Comparison of ENCODE assay signal across 16 cellular contexts in genomic region chr3:105899528-105899927, GRCh38. TPM values are rescaled to one million over a fixed set of nuclear protein-coding genes. Genes with fewer than 3 reads are reported as not detected.
DNase-seq lines count a peak whose midpoint lies in the region; ATAC-seq and TF ChIP-seq lines count a peak whose summit lies in the region.
"Had no signal": no experiment of that assay in that cellular context is flagged by ENCODE, and none has a peak within 500 bp of the region (broad histone marks: within the 10 kb centered on the region; RNA-seq: fewer than 3 reads in every experiment).

No MANE protein-coding gene starts in this region.

- H3K36me3 Mint-ChIP-seq in activated T-helper 1 cell treated with anti-CD3 and anti-CD28 coated beads, Interleukin-12 subunit alpha, Interleukin-12 subunit beta, Interleukin-2, Interleukin-4 antibody, amounts not matched to agents 30 ng/mL and 10 ng/mL and 1 ng/mL, durations not matched to agents 14 hours and 24 hours and 36 hours (ENCODE audit: low read depth) = peaks cover 5% of the 10 kb centered on the region
- H3K36me3 Mint-ChIP-seq: activated naive CD8-positive, alpha-beta T cell treated with anti-CD3 and anti-CD28 coated beads for 36 hours had no signal

- H3K9me3 Mint-ChIP-seq in activated T-helper 1 cell treated with anti-CD3 and anti-CD28 coated beads, Interleukin-12 subunit alpha, Interleukin-12 subunit beta, Interleukin-2, Interleukin-4 antibody, amounts not matched to agents 30 ng/mL and 10 ng/mL and 1 ng/mL, durations not matched to agents 14 hours and 24 hours and 36 hours = peaks cover 19% of the 10 kb centered on the region

- H3K27ac ChIP-seq in A673 (ENCODE audit: low read depth, low read length, poor library complexity, severe bottlenecking) (no peak overlapping the region), mammary epithelial cell (ENCODE audit: insufficient read depth, low read depth, low read length) (peak overlapping the region; percentile 22)
- H3K27ac ChIP-seq: vagina had no signal

- peak overlapping the region; percentile 58 for H2AFZ ChIP-seq in mammary epithelial cell (ENCODE audit: low read depth, low read length)

- no peak overlapping the region for H3K4me3 Mint-ChIP-seq in activated T-helper 1 cell treated with anti-CD3 and anti-CD28 coated beads, Interleukin-12 subunit alpha, Interleukin-12 subunit beta, Interleukin-2, Interleukin-4 antibody, amounts not matched to agents 30 ng/mL and 10 ng/mL and 1 ng/mL, durations not matched to agents 14 hours and 24 hours and 36 hours
- H3K4me3 Mint-ChIP-seq: activated naive CD8-positive, alpha-beta T cell treated with anti-CD3 and anti-CD28 coated beads for 36 hours had no signal

- in situ Hi-C loops in mammary epithelial cell (cut with MboI; ENCODE audit: low sequenced_read_pairs in 2 of 2) = no loop called here

- DNase-seq in A673 (ENCODE audit: low spot score) = peak; percentile 29
- DNase-seq in HT1080 (ENCODE audit: low read depth) = peak; percentile 66
- DNase-seq in mammary epithelial cell = peak; percentile 38
- DNase-seq in hepatic stellate cell (ENCODE audit: low spot score) = peak; percentile 29
- no peak for DNase-seq in activated T-helper 1 cell treated with anti-CD3 and anti-CD28 coated beads, Interleukin-12 subunit alpha, Interleukin-12 subunit beta, Interleukin-2, Interleukin-4 antibody, amounts not matched to agents 30 ng/mL and 10 ng/mL and 1 ng/mL, durations not matched to agents 14 hours and 24 hours and 36 hours (ENCODE audit: low spot score)
- no peak for DNase-seq in NCI-H510A (lab: John Stamatoyannopoulos, UW)
- DNase-seq in mucosa of descending colon = no peak
- DNase-seq: activated CD4-positive, alpha-beta T cell treated with anti-CD3 and anti-CD28 coated beads for 1 hour; activated CD8-positive, alpha-beta memory T cell treated with anti-CD3 and anti-CD28 coated beads, Interleukin-2, amount 50 U/mL, for 4 hours; activated naive CD8-positive, alpha-beta T cell treated with anti-CD3 and anti-CD28 coated beads for 36 hours; cerebellar nuclear complex; Karpas-422; NCI-H1694 treated with DMSO at 0.1 percent for 48 hours; stimulated activated naive CD8-positive, alpha-beta T cell treated with anti-CD3 and anti-CD28 coated beads, Interleukin-15, Interleukin-2, amounts not matched to agents 100 U/mL and 50 U/mL, for 24 hours had no signal

- no peaks in the 10 kb centered on the region for H3K27me3 ChIP-seq in A673 (replicated peaks; ENCODE audit: insufficient read depth, low read depth, low read length, poor library complexity)
- H3K27me3 ChIP-seq in mammary epithelial cell (ENCODE audit: insufficient read depth, low read length) = no peaks in the 10 kb centered on the region
- H3K27me3 ChIP-seq: vagina had no signal

- dilution Hi-C loops in mammary epithelial cell (cut with HindIII; ENCODE audit: low sequenced_read_pairs) = no loop called here

- H3K4me3 ChIP-seq in A673 (ENCODE audit: low read depth, low read length, poor library complexity, severe bottlenecking) = no peak overlapping the region
- H3K4me3 ChIP-seq in mammary epithelial cell (replicated peaks in 1 of 3; ENCODE audit: insufficient read depth in 1 of 3, low read depth in 2 of 3, low read length in 3 of 3) = no peak overlapping the region
- no peak overlapping the region for H3K4me3 ChIP-seq in mucosa of descending colon
- H3K4me3 ChIP-seq: vagina had no signal

- 26% methylated on average over 2 of the region's 2 CpGs for WGBS in mammary epithelial cell (ENCODE audit: low coverage, missing lambda C conversion rate)

- TF ChIP-seq CTCF in A673 (conservative IDR thresholded peaks at IDR 0.05; ENCODE audit: low read depth, low read length) (no peak), mammary epithelial cell (conservative IDR thresholded peaks at IDR 0.05 in 1 of 2, IDR thresholded peaks at IDR 0.05 in 1 of 2; ENCODE audit: extremely low read depth in 1 of 2, insufficient read depth in 1 of 2, low read depth in 1 of 2, low read length in 2 of 2) (no peak), mucosa of descending colon (IDR thresholded peaks at IDR 0.05) (no peak)

- no peaks in the 10 kb centered on the region for H4K20me1 ChIP-seq in mammary epithelial cell (ENCODE audit: insufficient read depth, low read length)

- H3K36me3 ChIP-seq in A673 (ENCODE audit: insufficient read depth, low read length, poor library complexity, severe bottlenecking) (no peaks in the 10 kb centered on the region), mammary epithelial cell (ENCODE audit: insufficient read depth, low read length) (no peaks in the 10 kb centered on the region), mucosa of descending colon (ENCODE audit: low read depth) (no peaks in the 10 kb centered on the region)
- H3K36me3 ChIP-seq: vagina had no signal

- H3K4me1 Mint-ChIP-seq in activated T-helper 1 cell treated with anti-CD3 and anti-CD28 coated beads, Interleukin-12 subunit alpha, Interleukin-12 subunit beta, Interleukin-2, Interleukin-4 antibody, amounts not matched to agents 30 ng/mL and 10 ng/mL and 1 ng/mL, durations not matched to agents 14 hours and 24 hours and 36 hours (ENCODE audit: low read depth) = no peaks in the 10 kb centered on the region
- H3K4me1 Mint-ChIP-seq: activated naive CD8-positive, alpha-beta T cell treated with anti-CD3 and anti-CD28 coated beads for 36 hours had no signal

- no peak overlapping the region for H3K27ac Mint-ChIP-seq in activated T-helper 1 cell treated with anti-CD3 and anti-CD28 coated beads, Interleukin-12 subunit alpha, Interleukin-12 subunit beta, Interleukin-2, Interleukin-4 antibody, amounts not matched to agents 30 ng/mL and 10 ng/mL and 1 ng/mL, durations not matched to agents 14 hours and 24 hours and 36 hours
- H3K27ac Mint-ChIP-seq: activated naive CD8-positive, alpha-beta T cell treated with anti-CD3 and anti-CD28 coated beads for 36 hours had no signal

- CTCF ChIA-PET in A673 (lab: Charles Lee) (no interaction called here), mammary epithelial cell (lab: Charles Lee; ENCODE audit: low non-redundant PET) (no interaction called here)

- H3K9me3 ChIP-seq in A673 (ENCODE audit: low read depth, low read length, poor library complexity, severe bottlenecking) (no peaks in the 10 kb centered on the region), mammary epithelial cell (replicated peaks; ENCODE audit: insufficient read depth, low read length) (no peaks in the 10 kb centered on the region), mucosa of descending colon (no peaks in the 10 kb centered on the region)
- H3K9me3 ChIP-seq: vagina had no signal

- no peak overlapping the region for H3K9ac ChIP-seq in mammary epithelial cell (ENCODE audit: insufficient read depth, low read length)

- H3K27me3 Mint-ChIP-seq in activated T-helper 1 cell treated with anti-CD3 and anti-CD28 coated beads, Interleukin-12 subunit alpha, Interleukin-12 subunit beta, Interleukin-2, Interleukin-4 antibody, amounts not matched to agents 30 ng/mL and 10 ng/mL and 1 ng/mL, durations not matched to agents 14 hours and 24 hours and 36 hours (ENCODE audit: insufficient read depth) = no peaks in the 10 kb centered on the region
- H3K27me3 Mint-ChIP-seq: activated naive CD8-positive, alpha-beta T cell treated with anti-CD3 and anti-CD28 coated beads for 36 hours had no signal

- intact Hi-C loops in A673 (cut with micrococcal nuclease; ENCODE audit: unreplicated experiment) = no loop called here
- intact Hi-C loops in mammary epithelial cell (cut with micrococcal nuclease) = no loop called here
- intact Hi-C loops in activated T-helper 1 cell treated with anti-CD3 and anti-CD28 coated beads, Interleukin-12 subunit alpha, Interleukin-12 subunit beta, Interleukin-2, Interleukin-4 antibody, amounts not matched to agents 30 ng/mL and 10 ng/mL and 1 ng/mL, durations not matched to agents 14 hours and 24 hours and 36 hours (cut with micrococcal nuclease) = no loop called here
- intact Hi-C loops in mucosa of descending colon (cut with DNase I, micrococcal nuclease) = no loop called here

- POLR2A ChIA-PET in A673 (lab: Charles Lee; ENCODE audit: low non-redundant PET) = no interaction called here

- no peaks in the 10 kb centered on the region for H3K4me1 ChIP-seq in A673 (ENCODE audit: insufficient read depth, low read length, poor library complexity, severe bottlenecking)
- no peaks in the 10 kb centered on the region for H3K4me1 ChIP-seq in mammary epithelial cell (ENCODE audit: insufficient read depth, low read length)
- no peaks in the 10 kb centered on the region for H3K4me1 ChIP-seq in mucosa of descending colon (ENCODE audit: low read depth)
- H3K4me1 ChIP-seq: vagina had no signal

- ATAC-seq in GM19395 (IDR thresholded peaks at IDR 0.05; ENCODE audit: unreplicated experiment) = no peak
- ATAC-seq in mucosa of descending colon = no peak
- ATAC-seq: stimulated activated naive CD8-positive, alpha-beta T cell treated with anti-CD3 and anti-CD28 coated beads, Interleukin-15, Interleukin-2, amounts not matched to agents 100 U/mL and 50 U/mL, for 24 hours had no signal

- H3K79me2 ChIP-seq in mammary epithelial cell (ENCODE audit: insufficient read depth, low read length) = no peaks in the 10 kb centered on the region

- BruUV-seq in A673 (replicated peaks; lab: Mats Ljungman, UMichigan) (no TSS peak), mammary epithelial cell (replicated peaks; lab: Mats Ljungman, UMichigan) (no TSS peak)

- no peak overlapping the region for H3K4me2 ChIP-seq in mammary epithelial cell (ENCODE audit: insufficient read depth, low read depth, low read length)

RNA-seq across cellular contexts. Expression of gene CBLB, which starts 30.7 kb away (rescaled TPM):
- total RNA-seq in A673 (2021) = 23.3 and 27.9 TPM in 2 replicates
- total RNA-seq in HT1080 (2014; rRNA removed; shearing (Covaris generic)) = 2.9 and 5.1 TPM in 2 replicates
- 6.2 and 9.5 TPM in 2 replicates for polyA plus RNA-seq in HT1080 (2015; cell fraction: cytosol; rRNA removed)
- polyA plus RNA-seq in HT1080 (2015; cell fraction: nucleus; rRNA removed) = 17.8 and 27.0 TPM in 2 replicates
- 10 to 100 TPM; 39.3 to 59.4 TPM for total RNA-seq in mammary epithelial cell
- 9.5 TPM for polyA plus RNA-seq in mammary epithelial cell
- polyA minus RNA-seq in mammary epithelial cell = 46.8 TPM
- total RNA-seq in activated T-helper 1 cell treated with anti-CD3 and anti-CD28 coated beads, Interleukin-12 subunit alpha, Interleukin-12 subunit beta, Interleukin-2, Interleukin-4 antibody, amounts not matched to agents 30 ng/mL and 10 ng/mL and 1 ng/mL, durations not matched to agents 14 hours and 24 hours and 36 hours = 213 and 235 TPM in 2 replicates
- 10 to 100 TPM; 41.7 to 52.2 (median 51.0) TPM for total RNA-seq in mucosa of descending colon

Comparison
In these comparisons a context has a peak if more than half of its experiments do, and no peak if none do; other contexts are left out.
1. DNase-seq: peak in A673 (single experiment), HT1080 (single experiment), mammary epithelial cell (single experiment) and hepatic stellate cell (single experiment); none in activated T-helper 1 cell treated with anti-CD3 and anti-CD28 coated beads, Interleukin-12 subunit alpha, Interleukin-12 subunit beta, Interleukin-2, Interleukin-4 antibody, amounts not matched to agents 30 ng/mL and 10 ng/mL and 1 ng/mL, durations not matched to agents 14 hours and 24 hours and 36 hours (single experiment), NCI-H510A (single experiment) and mucosa of descending colon (0 of 3).